18 cellular contexts compared by ENCODE assay signal in the genomic region with DNA sequence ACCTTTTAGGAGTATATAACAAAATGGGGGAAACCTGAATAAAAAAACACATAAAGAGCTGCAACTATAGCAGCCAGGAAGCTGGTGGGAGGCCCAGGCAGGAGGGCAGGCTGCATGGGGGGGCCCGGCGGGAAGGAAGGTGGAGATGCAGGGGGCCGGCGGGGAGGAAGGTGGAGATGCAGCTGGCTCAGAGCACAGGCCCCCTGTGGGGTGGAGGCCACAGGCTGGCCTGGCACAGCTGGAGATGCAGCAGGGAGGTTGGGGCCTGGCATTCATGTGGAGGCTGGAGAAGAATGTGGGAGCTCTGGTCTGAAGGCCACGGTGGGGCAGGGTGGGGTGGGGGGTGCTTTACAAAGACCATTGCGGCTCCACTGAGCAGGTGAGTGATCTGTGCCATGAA. TPM values are rescaled to one million over a fixed set of nuclear protein-coding genes. Genes with fewer than 3 reads are reported as not detected.
"Had no signal": no experiment of that assay in that cellular context is flagged by ENCODE, and none has a peak within 500 bp of the region (broad histone marks: within the 10 kb centered on the region; RNA-seq: fewer than 3 reads in every experiment).

No MANE protein-coding gene starts in this region.

- H3K4me2 ChIP-seq: smooth muscle cell had no signal

- DNase-seq: activated CD4-positive, alpha-beta T cell treated with anti-CD3 and anti-CD28 coated beads, Interleukin-2, amount 10 ng/mL, durations not matched to agents 24 days and 14 days; activated CD8-positive, alpha-beta T cell treated with anti-CD3 and anti-CD28 coated beads for 36 hours; activated gamma-delta T cell; activated T-cell treated with anti-CD3 and anti-CD28 coated beads, Interleukin-2, amount 50 U/mL, for 4 hours; body of pancreas; colonic mucosa; gastrocnemius medialis; heart left ventricle; mesendoderm; naive thymus-derived CD4-positive, alpha-beta T cell; stimulated activated CD4-positive, alpha-beta T cell treated with anti-CD3 and anti-CD28 coated beads, Interleukin-4, amount 100 ng/mL, for 1 hour; T-cell; testis had no signal

- H3K4me3 Mint-ChIP-seq: activated CD4-positive, alpha-beta T cell treated with anti-CD3 and anti-CD28 coated beads, Interleukin-2, amount 10 ng/mL, durations not matched to agents 24 days and 14 days; activated CD8-positive, alpha-beta T cell treated with anti-CD3 and anti-CD28 coated beads for 36 hours; activated naive CD8-positive, alpha-beta T cell; activated T-cell treated with anti-CD3 and anti-CD28 coated beads, Interleukin-2, amount 50 U/mL, for 4 hours; naive thymus-derived CD4-positive, alpha-beta T cell; T-cell; type B pancreatic cell had no signal

- H3K4me3 ChIP-seq: body of pancreas, colonic mucosa, gastrocnemius medialis, heart left ventricle, smooth muscle cell, testis had no signal

- H3K27me3 ChIP-seq: body of pancreas, colonic mucosa, gastrocnemius medialis, heart left ventricle, testis had no signal

- H3K27ac ChIP-seq: body of pancreas, colonic mucosa, gastrocnemius medialis, heart left ventricle, parathyroid adenoma, testis had no signal

- H3K79me2 ChIP-seq: parathyroid adenoma had no signal

- ATAC-seq: activated CD8-positive, alpha-beta T cell treated with anti-CD3 and anti-CD28 coated beads for 36 hours; activated T-cell treated with anti-CD3 and anti-CD28 coated beads, Interleukin-2, amount 50 U/mL, for 4 hours; body of pancreas; gastrocnemius medialis; heart left ventricle; naive thymus-derived CD4-positive, alpha-beta T cell; sciatic nerve; T-cell had no signal

- H3K27me3 Mint-ChIP-seq: activated CD4-positive, alpha-beta T cell treated with anti-CD3 and anti-CD28 coated beads, Interleukin-2, amount 10 ng/mL, durations not matched to agents 24 days and 14 days; activated CD8-positive, alpha-beta T cell treated with anti-CD3 and anti-CD28 coated beads for 36 hours; activated naive CD8-positive, alpha-beta T cell; naive thymus-derived CD4-positive, alpha-beta T cell; T-cell; type B pancreatic cell had no signal

- H3K4me1 Mint-ChIP-seq: activated CD4-positive, alpha-beta T cell treated with anti-CD3 and anti-CD28 coated beads, Interleukin-2, amount 10 ng/mL, durations not matched to agents 24 days and 14 days; naive thymus-derived CD4-positive, alpha-beta T cell; T-cell had no signal

- H3K9me3 Mint-ChIP-seq: activated CD4-positive, alpha-beta T cell treated with anti-CD3 and anti-CD28 coated beads, Interleukin-2, amount 10 ng/mL, durations not matched to agents 24 days and 14 days; activated CD8-positive, alpha-beta T cell treated with anti-CD3 and anti-CD28 coated beads for 36 hours; activated T-cell treated with anti-CD3 and anti-CD28 coated beads, Interleukin-2, amount 50 U/mL, for 4 hours; naive thymus-derived CD4-positive, alpha-beta T cell; T-cell; type B pancreatic cell had no signal

- H2AFZ ChIP-seq: parathyroid adenoma had no signal

- H3K9me3 ChIP-seq: body of pancreas, colonic mucosa, gastrocnemius medialis, heart left ventricle, testis had no signal

- H3K27ac Mint-ChIP-seq: activated CD8-positive, alpha-beta T cell treated with anti-CD3 and anti-CD28 coated beads for 36 hours; T-cell; type B pancreatic cell had no signal

- H3K9ac ChIP-seq: parathyroid adenoma had no signal

- H3K4me1 ChIP-seq: body of pancreas, colonic mucosa, heart left ventricle, parathyroid adenoma, testis had no signal

RNA-seq across cellular contexts. Expression of a gene that starts 31.4 kb away (rescaled TPM):
- total RNA-seq: activated CD4-positive, alpha-beta T cell treated with anti-CD3 and anti-CD28 coated beads, Interleukin-2, amount 10 ng/mL, durations not matched to agents 24 days and 14 days; activated CD8-positive, alpha-beta T cell treated with anti-CD3 and anti-CD28 coated beads for 36 hours; activated T-cell treated with anti-CD3 and anti-CD28 coated beads, Interleukin-2, amount 50 U/mL, for 4 hours; body of pancreas; colonic mucosa; smooth muscle cell had no signal
- polyA plus RNA-seq: naive thymus-derived CD4-positive, alpha-beta T cell had no signal
